8 cellular contexts compared by ENCODE assay signal in the genomic region with DNA sequence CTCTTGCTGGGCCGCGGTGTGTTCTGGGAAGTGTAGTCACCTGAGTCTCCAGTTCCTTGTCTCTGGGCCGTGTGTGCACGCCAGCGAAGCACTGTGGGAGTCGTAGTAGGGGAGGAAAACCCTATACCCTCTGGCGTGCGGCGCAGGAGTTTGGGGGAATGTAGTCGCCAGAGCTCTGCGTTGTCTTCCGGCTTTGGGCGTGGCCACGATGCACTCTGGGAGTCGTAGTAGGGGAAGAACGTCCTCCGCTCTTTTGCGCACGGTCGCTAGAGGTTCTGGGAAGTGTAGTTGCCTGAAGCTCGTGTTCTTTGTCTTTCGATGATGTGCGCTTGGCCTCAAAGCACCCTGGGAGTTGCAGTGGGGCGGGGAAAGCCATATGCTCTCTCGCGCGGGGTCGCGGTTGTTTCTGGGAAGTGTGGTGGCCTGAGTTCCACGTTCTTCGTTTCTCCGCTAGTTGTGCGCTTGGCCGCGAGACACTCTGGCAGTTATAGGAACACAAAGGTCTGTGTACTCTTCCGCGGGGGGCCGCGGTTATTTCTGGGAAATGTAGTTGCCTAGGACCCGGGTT. TPM values are rescaled to one million over a fixed set of nuclear protein-coding genes. Genes with fewer than 3 reads are reported as not detected.
DNase-seq lines count a peak whose midpoint lies in the region; ATAC-seq and TF ChIP-seq lines count a peak whose summit lies in the region.

No MANE protein-coding gene starts in this region.

- in situ Hi-C loops in astrocyte of the cerebellum (cut with HindIII; ENCODE audit: low sequenced_read_pairs): no loop called here

- peak overlapping the region; percentile 98 for H3K27ac ChIP-seq in hepatocyte
- H3K27ac ChIP-seq in rectal smooth muscle tissue (ENCODE audit: low read depth, low read length): peak overlapping the region; percentile 99

- H3K27me3 ChIP-seq in hepatocyte (no peaks in the 10 kb centered on the region), rectal smooth muscle tissue (ENCODE audit: control insufficient read depth, insufficient read depth, low read length) (no peaks in the 10 kb centered on the region)

- H3K9ac ChIP-seq in rectal smooth muscle tissue (ENCODE audit: low read length): peak overlapping the region; percentile 89

- H4K20me1 ChIP-seq in hepatocyte (ENCODE audit: insufficient read depth, poor library complexity, severe bottlenecking): no peaks in the 10 kb centered on the region

- H3K4me3 ChIP-seq in astrocyte of the cerebellum (ENCODE audit: low read depth, low read length) (peak overlapping the region; percentile 74), hepatocyte (peak overlapping the region; percentile 44), rectal smooth muscle tissue (ENCODE audit: low read length) (peak overlapping the region; percentile 91)

- H3K9me2 ChIP-seq in hepatocyte (replicated peaks; ENCODE audit: insufficient read depth): no peaks in the 10 kb centered on the region

- under 1% methylated on average over 40 of the region's 40 CpGs for WGBS in hepatocyte (ENCODE audit: low lambda C conversion rate, missing lambda C conversion rate)

- TF ChIP-seq CTCF in astrocyte of the cerebellum (IDR thresholded peaks at IDR 0.05; ENCODE audit: low read depth, low read length, missing control alignments): peak; percentile 19
- no peak for TF ChIP-seq CTCF in hepatocyte (IDR thresholded peaks at IDR 0.05; ENCODE audit: poor library complexity)

- H3K4me1 ChIP-seq in hepatocyte (ENCODE audit: insufficient read depth) (no peaks in the 10 kb centered on the region), rectal smooth muscle tissue (ENCODE audit: control insufficient read depth, insufficient read depth, low read length) (peaks cover 3% of the 10 kb centered on the region)

- H3K79me2 ChIP-seq in hepatocyte: peaks cover 24% of the 10 kb centered on the region

- peaks cover 46% of the 10 kb centered on the region for H3K9me3 ChIP-seq in hepatocyte (ENCODE audit: low read depth)

- H3K4me2 ChIP-seq in hepatocyte: peak overlapping the region; percentile 87

- DNase-seq in NCI-H187 (lab: John Stamatoyannopoulos, UW): peak; percentile 98 to 99
- peak; percentile 96 for DNase-seq in T-helper 22 cell (ENCODE audit: low read depth)
- peak; percentile 99 for DNase-seq in astrocyte of the cerebellum (ENCODE audit: low read depth)
- DNase-seq in hepatocyte (ENCODE audit: low spot score): peak; percentile 99
- DNase-seq in LoVo (ENCODE audit: low spot score): no peak

- H2AFZ ChIP-seq in hepatocyte: peak overlapping the region; percentile 80

- peak; percentile 75 for ATAC-seq in GM18498 (IDR thresholded peaks at IDR 0.05; ENCODE audit: unreplicated experiment)
- peak; percentile 73 for ATAC-seq in HG02884 (IDR thresholded peaks at IDR 0.05; ENCODE audit: unreplicated experiment)

- H3K36me3 ChIP-seq in hepatocyte (replicated peaks; ENCODE audit: insufficient read depth, low read depth) (peaks cover 16% of the 10 kb centered on the region), rectal smooth muscle tissue (ENCODE audit: control insufficient read depth, insufficient read depth, low read length) (peaks cover 19% of the 10 kb centered on the region)

RNA-seq across cellular contexts. Expression of a gene that starts 0.6 kb away (rescaled TPM):
- 21.1 and 24.1 TPM in 2 replicates for total RNA-seq in hepatocyte
- polyA plus RNA-seq in hepatocyte: 14.7 and 21.8 TPM in 2 replicates

RNA-seq across cellular contexts. Expression of a gene that starts 42.8 kb away (rescaled TPM):
- total RNA-seq in hepatocyte: 30.8 and 38.1 TPM in 2 replicates
- 19.0 and 23.1 TPM in 2 replicates for polyA plus RNA-seq in hepatocyte

RNA-seq across cellular contexts. Expression of a gene that starts 49.9 kb away (rescaled TPM):
- total RNA-seq in hepatocyte: 2.2 TPM in 2 replicates
- polyA plus RNA-seq in hepatocyte: 0.19 and 0.24 TPM in 2 replicates

RNA-seq across cellular contexts. Expression of a gene that starts 50.3 kb away (rescaled TPM):
- total RNA-seq in hepatocyte: 14.3 and 14.4 TPM in 2 replicates
- polyA plus RNA-seq in hepatocyte: 5.4 and 7.3 TPM in 2 replicates
